ENCODE assay signal across 1 cellular context in the genomic region with DNA sequence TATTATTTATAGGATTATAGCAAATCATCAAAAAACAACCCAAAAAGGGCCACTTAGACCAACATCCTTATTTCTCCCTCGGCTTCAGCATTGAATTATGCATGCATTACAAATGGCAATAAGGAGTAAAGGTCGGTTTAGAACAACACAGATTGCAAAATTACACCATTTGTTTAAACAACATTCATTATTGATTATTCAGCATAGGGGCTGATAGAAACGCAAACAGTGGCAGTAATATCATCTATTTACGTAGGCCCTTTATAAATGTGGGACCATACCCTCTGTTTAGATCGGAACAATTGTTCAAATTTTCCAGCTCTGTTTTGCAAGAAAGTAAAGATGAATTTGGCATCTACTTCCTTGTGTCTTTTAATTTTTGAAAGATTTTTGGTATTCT.
TF ChIP-seq lines count a peak whose summit lies in the region.

No MANE protein-coding gene starts in this region.

TF ChIP-seq in HepG2, 621 proteins besides CTCF, POLR2A, EP300 and RAD21 (continued from another document and continues in another):
- TF ChIP-seq, protein P1, sequence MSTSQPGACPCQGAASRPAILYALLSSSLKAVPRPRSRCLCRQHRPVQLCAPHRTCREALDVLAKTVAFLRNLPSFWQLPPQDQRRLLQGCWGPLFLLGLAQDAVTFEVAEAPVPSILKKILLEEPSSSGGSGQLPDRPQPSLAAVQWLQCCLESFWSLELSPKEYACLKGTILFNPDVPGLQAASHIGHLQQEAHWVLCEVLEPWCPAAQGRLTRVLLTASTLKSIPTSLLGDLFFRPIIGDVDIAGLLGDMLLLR (CRISPR knock-in tag; IDR thresholded peaks at IDR 0.05), result no peak
- no peak for TF ChIP-seq ZBTB8A (CRISPR knock-in tag; IDR thresholded peaks at IDR 0.05; ENCODE audit: borderline replicate concordance, low read depth)
- no peak for TF ChIP-seq MED13 (CRISPR knock-in tag; IDR thresholded peaks at IDR 0.05)
- peak; percentile 55; the same call in 1 of the 2 replicates for TF ChIP-seq ZSCAN9 (CRISPR knock-in tag; IDR thresholded peaks at IDR 0.05; ENCODE audit: borderline replicate concordance)
- no peak for TF ChIP-seq ZNF382 (CRISPR knock-in tag; IDR thresholded peaks at IDR 0.05; ENCODE audit: borderline replicate concordance)
- TF ChIP-seq, protein P2, sequence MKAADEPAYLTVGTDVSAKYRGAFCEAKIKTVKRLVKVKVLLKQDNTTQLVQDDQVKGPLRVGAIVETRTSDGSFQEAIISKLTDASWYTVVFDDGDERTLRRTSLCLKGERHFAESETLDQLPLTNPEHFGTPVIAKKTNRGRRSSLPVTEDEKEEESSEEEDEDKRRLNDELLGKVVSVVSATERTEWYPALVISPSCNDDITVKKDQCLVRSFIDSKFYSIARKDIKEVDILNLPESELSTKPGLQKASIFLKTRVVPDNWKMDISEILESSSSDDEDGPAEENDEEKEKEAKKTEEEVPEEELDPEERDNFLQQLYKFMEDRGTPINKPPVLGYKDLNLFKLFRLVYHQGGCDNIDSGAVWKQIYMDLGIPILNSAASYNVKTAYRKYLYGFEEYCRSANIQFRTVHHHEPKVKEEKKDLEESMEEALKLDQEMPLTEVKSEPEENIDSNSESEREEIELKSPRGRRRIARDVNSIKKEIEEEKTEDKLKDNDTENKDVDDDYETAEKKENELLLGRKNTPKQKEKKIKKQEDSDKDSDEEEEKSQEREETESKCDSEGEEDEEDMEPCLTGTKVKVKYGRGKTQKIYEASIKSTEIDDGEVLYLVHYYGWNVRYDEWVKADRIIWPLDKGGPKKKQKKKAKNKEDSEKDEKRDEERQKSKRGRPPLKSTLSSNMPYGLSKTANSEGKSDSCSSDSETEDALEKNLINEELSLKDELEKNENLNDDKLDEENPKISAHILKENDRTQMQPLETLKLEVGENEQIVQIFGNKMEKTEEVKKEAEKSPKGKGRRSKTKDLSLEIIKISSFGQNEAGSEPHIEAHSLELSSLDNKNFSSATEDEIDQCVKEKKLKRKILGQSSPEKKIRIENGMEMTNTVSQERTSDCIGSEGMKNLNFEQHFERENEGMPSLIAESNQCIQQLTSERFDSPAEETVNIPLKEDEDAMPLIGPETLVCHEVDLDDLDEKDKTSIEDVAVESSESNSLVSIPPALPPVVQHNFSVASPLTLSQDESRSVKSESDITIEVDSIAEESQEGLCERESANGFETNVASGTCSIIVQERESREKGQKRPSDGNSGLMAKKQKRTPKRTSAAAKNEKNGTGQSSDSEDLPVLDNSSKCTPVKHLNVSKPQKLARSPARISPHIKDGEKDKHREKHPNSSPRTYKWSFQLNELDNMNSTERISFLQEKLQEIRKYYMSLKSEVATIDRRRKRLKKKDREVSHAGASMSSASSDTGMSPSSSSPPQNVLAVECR (CRISPR knock-in tag; IDR thresholded peaks at IDR 0.05; ENCODE audit: borderline replicate concordance), result peak; percentile 16; the same call in 1 of the 2 replicates
- TF ChIP-seq REL (CRISPR knock-in tag; conservative IDR thresholded peaks at IDR 0.05), result no peak
- TF ChIP-seq KLF16 (CRISPR knock-in tag; IDR thresholded peaks at IDR 0.05), result peak in 1 of 2 experiments; percentile 86; a peak in 2 of 4 replicates
- TF ChIP-seq, protein P3, sequence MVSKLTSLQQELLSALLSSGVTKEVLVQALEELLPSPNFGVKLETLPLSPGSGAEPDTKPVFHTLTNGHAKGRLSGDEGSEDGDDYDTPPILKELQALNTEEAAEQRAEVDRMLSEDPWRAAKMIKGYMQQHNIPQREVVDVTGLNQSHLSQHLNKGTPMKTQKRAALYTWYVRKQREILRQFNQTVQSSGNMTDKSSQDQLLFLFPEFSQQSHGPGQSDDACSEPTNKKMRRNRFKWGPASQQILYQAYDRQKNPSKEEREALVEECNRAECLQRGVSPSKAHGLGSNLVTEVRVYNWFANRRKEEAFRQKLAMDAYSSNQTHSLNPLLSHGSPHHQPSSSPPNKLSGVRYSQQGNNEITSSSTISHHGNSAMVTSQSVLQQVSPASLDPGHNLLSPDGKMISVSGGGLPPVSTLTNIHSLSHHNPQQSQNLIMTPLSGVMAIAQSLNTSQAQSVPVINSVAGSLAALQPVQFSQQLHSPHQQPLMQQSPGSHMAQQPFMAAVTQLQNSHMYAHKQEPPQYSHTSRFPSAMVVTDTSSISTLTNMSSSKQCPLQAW (CRISPR knock-in tag; IDR thresholded peaks at IDR 0.05), result no peak
- TF ChIP-seq, protein P4, sequence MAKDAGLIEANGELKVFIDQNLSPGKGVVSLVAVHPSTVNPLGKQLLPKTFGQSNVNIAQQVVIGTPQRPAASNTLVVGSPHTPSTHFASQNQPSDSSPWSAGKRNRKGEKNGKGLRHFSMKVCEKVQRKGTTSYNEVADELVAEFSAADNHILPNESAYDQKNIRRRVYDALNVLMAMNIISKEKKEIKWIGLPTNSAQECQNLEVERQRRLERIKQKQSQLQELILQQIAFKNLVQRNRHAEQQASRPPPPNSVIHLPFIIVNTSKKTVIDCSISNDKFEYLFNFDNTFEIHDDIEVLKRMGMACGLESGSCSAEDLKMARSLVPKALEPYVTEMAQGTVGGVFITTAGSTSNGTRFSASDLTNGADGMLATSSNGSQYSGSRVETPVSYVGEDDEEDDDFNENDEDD (CRISPR knock-in tag; IDR thresholded peaks at IDR 0.05; ENCODE audit: borderline replicate concordance), result no peak
- peak; percentile 96 for TF ChIP-seq HMG20A (CRISPR knock-in tag; IDR thresholded peaks at IDR 0.05; ENCODE audit: borderline replicate concordance)
- TF ChIP-seq HIVEP1 (CRISPR knock-in tag; IDR thresholded peaks at IDR 0.05), result no peak
- TF ChIP-seq ZNF670 (CRISPR knock-in tag; IDR thresholded peaks at IDR 0.05; ENCODE audit: borderline replicate concordance), result no peak
- TF ChIP-seq, protein P5, sequence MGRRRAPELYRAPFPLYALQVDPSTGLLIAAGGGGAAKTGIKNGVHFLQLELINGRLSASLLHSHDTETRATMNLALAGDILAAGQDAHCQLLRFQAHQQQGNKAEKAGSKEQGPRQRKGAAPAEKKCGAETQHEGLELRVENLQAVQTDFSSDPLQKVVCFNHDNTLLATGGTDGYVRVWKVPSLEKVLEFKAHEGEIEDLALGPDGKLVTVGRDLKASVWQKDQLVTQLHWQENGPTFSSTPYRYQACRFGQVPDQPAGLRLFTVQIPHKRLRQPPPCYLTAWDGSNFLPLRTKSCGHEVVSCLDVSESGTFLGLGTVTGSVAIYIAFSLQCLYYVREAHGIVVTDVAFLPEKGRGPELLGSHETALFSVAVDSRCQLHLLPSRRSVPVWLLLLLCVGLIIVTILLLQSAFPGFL (CRISPR knock-in tag; IDR thresholded peaks at IDR 0.05), result no peak
- TF ChIP-seq HNF4G (IDR thresholded peaks at IDR 0.05; ENCODE audit: borderline replicate concordance, low read depth, low read length), result peak; percentile 97
- peak; percentile 82; the same call in 1 of the 2 replicates for TF ChIP-seq HNF4G (CRISPR knock-in tag; IDR thresholded peaks at IDR 0.05; ENCODE audit: borderline replicate concordance, low read depth)
- TF ChIP-seq, protein P6, sequence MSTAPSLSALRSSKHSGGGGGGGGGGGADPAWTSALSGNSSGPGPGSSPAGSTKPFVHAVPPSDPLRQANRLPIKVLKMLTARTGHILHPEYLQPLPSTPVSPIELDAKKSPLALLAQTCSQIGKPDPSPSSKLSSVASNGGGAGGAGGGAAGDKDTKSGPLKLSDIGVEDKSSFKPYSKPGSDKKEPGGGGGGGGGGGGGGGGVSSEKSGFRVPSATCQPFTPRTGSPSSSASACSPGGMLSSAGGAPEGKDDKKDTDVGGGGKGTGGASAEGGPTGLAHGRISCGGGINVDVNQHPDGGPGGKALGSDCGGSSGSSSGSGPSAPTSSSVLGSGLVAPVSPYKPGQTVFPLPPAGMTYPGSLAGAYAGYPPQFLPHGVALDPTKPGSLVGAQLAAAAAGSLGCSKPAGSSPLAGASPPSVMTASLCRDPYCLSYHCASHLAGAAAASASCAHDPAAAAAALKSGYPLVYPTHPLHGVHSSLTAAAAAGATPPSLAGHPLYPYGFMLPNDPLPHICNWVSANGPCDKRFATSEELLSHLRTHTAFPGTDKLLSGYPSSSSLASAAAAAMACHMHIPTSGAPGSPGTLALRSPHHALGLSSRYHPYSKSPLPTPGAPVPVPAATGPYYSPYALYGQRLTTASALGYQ (CRISPR knock-in tag; IDR thresholded peaks at IDR 0.05), result peak; percentile 82; the same call in 1 of the 2 replicates
- TF ChIP-seq SMARCE1 (IDR thresholded peaks at IDR 0.05; ENCODE audit: borderline replicate concordance), result peak; percentile 74; the same call in 1 of the 2 replicates
- no peak for TF ChIP-seq POLR2AphosphoS2 (IDR thresholded peaks at IDR 0.05; ENCODE audit: low read depth, low read length)
- TF ChIP-seq, protein P7, sequence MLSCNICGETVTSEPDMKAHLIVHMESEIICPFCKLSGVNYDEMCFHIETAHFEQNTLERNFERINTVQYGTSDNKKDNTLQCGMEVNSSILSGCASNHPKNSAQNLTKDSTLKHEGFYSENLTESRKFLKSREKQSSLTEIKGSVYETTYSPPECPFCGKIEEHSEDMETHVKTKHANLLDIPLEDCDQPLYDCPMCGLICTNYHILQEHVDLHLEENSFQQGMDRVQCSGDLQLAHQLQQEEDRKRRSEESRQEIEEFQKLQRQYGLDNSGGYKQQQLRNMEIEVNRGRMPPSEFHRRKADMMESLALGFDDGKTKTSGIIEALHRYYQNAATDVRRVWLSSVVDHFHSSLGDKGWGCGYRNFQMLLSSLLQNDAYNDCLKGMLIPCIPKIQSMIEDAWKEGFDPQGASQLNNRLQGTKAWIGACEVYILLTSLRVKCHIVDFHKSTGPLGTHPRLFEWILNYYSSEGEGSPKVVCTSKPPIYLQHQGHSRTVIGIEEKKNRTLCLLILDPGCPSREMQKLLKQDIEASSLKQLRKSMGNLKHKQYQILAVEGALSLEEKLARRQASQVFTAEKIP (CRISPR knock-in tag; IDR thresholded peaks at IDR 0.05; ENCODE audit: borderline replicate concordance), result no peak
- TF ChIP-seq ZNF746 (CRISPR knock-in tag; IDR thresholded peaks at IDR 0.05), result no peak
- peak; percentile 93; the same call in 1 of the 2 replicates for TF ChIP-seq ZBTB20 (CRISPR knock-in tag; IDR thresholded peaks at IDR 0.05; ENCODE audit: borderline replicate concordance, low read depth)
- no peak for TF ChIP-seq ZBTB3 (CRISPR knock-in tag; IDR thresholded peaks at IDR 0.05; ENCODE audit: borderline replicate concordance, low read depth)
- no peak for TF ChIP-seq ZNF749 (CRISPR knock-in tag; IDR thresholded peaks at IDR 0.05; ENCODE audit: borderline replicate concordance)
- peak; percentile 55; the same call in 1 of the 2 replicates for TF ChIP-seq MXD4 (CRISPR knock-in tag; IDR thresholded peaks at IDR 0.05)
- no peak for TF ChIP-seq ZNF33A (CRISPR knock-in tag; IDR thresholded peaks at IDR 0.05; ENCODE audit: borderline replicate concordance)
- TF ChIP-seq ZNF326 (CRISPR knock-in tag; IDR thresholded peaks at IDR 0.05; ENCODE audit: borderline replicate concordance), result no peak
- TF ChIP-seq KMT2A (CRISPR knock-in tag; IDR thresholded peaks at IDR 0.05), result no peak
- TF ChIP-seq, protein P8, sequence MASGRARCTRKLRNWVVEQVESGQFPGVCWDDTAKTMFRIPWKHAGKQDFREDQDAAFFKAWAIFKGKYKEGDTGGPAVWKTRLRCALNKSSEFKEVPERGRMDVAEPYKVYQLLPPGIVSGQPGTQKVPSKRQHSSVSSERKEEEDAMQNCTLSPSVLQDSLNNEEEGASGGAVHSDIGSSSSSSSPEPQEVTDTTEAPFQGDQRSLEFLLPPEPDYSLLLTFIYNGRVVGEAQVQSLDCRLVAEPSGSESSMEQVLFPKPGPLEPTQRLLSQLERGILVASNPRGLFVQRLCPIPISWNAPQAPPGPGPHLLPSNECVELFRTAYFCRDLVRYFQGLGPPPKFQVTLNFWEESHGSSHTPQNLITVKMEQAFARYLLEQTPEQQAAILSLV (CRISPR knock-in tag; IDR thresholded peaks at IDR 0.05; ENCODE audit: borderline replicate concordance), result no peak
- no peak for TF ChIP-seq ZNF282 (IDR thresholded peaks at IDR 0.05; ENCODE audit: partially characterized antibody)
- TF ChIP-seq, protein P9, sequence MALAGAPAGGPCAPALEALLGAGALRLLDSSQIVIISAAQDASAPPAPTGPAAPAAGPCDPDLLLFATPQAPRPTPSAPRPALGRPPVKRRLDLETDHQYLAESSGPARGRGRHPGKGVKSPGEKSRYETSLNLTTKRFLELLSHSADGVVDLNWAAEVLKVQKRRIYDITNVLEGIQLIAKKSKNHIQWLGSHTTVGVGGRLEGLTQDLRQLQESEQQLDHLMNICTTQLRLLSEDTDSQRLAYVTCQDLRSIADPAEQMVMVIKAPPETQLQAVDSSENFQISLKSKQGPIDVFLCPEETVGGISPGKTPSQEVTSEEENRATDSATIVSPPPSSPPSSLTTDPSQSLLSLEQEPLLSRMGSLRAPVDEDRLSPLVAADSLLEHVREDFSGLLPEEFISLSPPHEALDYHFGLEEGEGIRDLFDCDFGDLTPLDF (CRISPR knock-in tag; IDR thresholded peaks at IDR 0.05), result no peak
- no peak for TF ChIP-seq NBN (conservative IDR thresholded peaks at IDR 0.05)
- no peak for TF ChIP-seq FIP1L1 (IDR thresholded peaks at IDR 0.05; ENCODE audit: borderline replicate concordance, insufficient read depth, low read depth, low read length)
- no peak for TF ChIP-seq MAF1 (CRISPR knock-in tag; IDR thresholded peaks at IDR 0.05; ENCODE audit: borderline replicate concordance)
- no peak for TF ChIP-seq ZKSCAN5 (CRISPR knock-in tag; IDR thresholded peaks at IDR 0.05)
- TF ChIP-seq ZNF644 (CRISPR knock-in tag; IDR thresholded peaks at IDR 0.05; ENCODE audit: low read depth), result 0 out of 2 replicates have a peak, but pooled peaks have one; percentile 43
- TF ChIP-seq, protein P10, sequence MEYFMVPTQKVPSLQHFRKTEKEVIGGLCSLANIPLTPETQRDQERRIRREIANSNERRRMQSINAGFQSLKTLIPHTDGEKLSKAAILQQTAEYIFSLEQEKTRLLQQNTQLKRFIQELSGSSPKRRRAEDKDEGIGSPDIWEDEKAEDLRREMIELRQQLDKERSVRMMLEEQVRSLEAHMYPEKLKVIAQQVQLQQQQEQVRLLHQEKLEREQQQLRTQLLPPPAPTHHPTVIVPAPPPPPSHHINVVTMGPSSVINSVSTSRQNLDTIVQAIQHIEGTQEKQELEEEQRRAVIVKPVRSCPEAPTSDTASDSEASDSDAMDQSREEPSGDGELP (IDR thresholded peaks at IDR 0.05; ENCODE audit: borderline replicate concordance, low read depth), result 0 out of 2 replicates have a peak, but pooled peaks have one; percentile 21
- TF ChIP-seq, protein P11, sequence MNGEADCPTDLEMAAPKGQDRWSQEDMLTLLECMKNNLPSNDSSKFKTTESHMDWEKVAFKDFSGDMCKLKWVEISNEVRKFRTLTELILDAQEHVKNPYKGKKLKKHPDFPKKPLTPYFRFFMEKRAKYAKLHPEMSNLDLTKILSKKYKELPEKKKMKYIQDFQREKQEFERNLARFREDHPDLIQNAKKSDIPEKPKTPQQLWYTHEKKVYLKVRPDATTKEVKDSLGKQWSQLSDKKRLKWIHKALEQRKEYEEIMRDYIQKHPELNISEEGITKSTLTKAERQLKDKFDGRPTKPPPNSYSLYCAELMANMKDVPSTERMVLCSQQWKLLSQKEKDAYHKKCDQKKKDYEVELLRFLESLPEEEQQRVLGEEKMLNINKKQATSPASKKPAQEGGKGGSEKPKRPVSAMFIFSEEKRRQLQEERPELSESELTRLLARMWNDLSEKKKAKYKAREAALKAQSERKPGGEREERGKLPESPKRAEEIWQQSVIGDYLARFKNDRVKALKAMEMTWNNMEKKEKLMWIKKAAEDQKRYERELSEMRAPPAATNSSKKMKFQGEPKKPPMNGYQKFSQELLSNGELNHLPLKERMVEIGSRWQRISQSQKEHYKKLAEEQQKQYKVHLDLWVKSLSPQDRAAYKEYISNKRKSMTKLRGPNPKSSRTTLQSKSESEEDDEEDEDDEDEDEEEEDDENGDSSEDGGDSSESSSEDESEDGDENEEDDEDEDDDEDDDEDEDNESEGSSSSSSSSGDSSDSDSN (CRISPR knock-in tag; IDR thresholded peaks at IDR 0.05), result no peak
- no peak for TF ChIP-seq ZNF720 (CRISPR knock-in tag; IDR thresholded peaks at IDR 0.05)
- peak; percentile 59; the same call in 1 of the 2 replicates for TF ChIP-seq NR2C2 (CRISPR knock-in tag; IDR thresholded peaks at IDR 0.05; ENCODE audit: borderline replicate concordance)
- no peak for TF ChIP-seq TGIF2 (CRISPR knock-in tag; IDR thresholded peaks at IDR 0.05)
- TF ChIP-seq STAG1 (CRISPR knock-in tag; IDR thresholded peaks at IDR 0.05), result no peak; the same call in 1 of the 2 replicates
